8 cellular contexts compared by ENCODE assay signal in the genomic region with DNA sequence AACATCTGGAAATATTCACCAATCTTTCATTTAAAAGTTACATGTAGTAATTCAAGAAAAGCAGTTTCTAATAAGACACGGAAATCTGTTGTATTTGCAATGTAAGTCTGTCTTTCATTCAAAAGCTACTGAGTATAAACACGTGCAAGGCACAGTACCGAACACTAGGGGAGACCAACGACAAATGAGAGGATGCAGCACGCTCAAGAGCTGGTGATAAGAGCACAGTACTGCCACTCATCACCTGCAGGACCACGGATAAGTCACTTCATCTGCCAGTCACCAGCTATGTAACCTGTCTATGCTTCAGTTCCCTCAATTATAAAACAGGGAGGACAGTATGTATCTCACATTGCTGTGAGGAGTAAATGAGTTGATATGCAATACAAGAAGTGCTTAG.
A peak's percentile ranks its signal among the peaks of the same experiment; 100 is the strongest.
DNase-seq lines count a peak whose midpoint lies in the region; ATAC-seq and TF ChIP-seq lines count a peak whose summit lies in the region.

No MANE protein-coding gene starts in this region.

- H3K9me1 ChIP-seq in IMR-90 (ENCODE audit: insufficient read depth, low read length) = no peaks in the 10 kb centered on the region

- no peak overlapping the region for H4K8ac ChIP-seq in IMR-90 (ENCODE audit: low read depth in 2 of 2, low read length in 2 of 2)

- TF ChIP-seq RAD21 in IMR-90 (IDR thresholded peaks at IDR 0.05; ENCODE audit: low read length) = no peak

- H3K27me3 ChIP-seq in IMR-90 (ENCODE audit: control insufficient read depth, insufficient read depth, low read length) = no peaks in the 10 kb centered on the region

- H3K9ac ChIP-seq in IMR-90 (ENCODE audit: low read depth, low read length) = no peak overlapping the region

- no TSS peak for BruUV-seq in IMR-90 (replicated peaks; lab: Mats Ljungman, UMichigan)

- H3K4me2 ChIP-seq in IMR-90 (ENCODE audit: low read depth, low read length) = no peak overlapping the region

- no peak overlapping the region for H2BK15ac ChIP-seq in IMR-90 (ENCODE audit: low read depth, low read length)

- H3K27ac ChIP-seq in IMR-90 (ENCODE audit: insufficient read depth, low read length) = no peak overlapping the region

- ATAC-seq in IMR-90 (ENCODE audit: low read depth) = no peak

- H3K79me1 ChIP-seq in IMR-90 (ENCODE audit: low read depth in 1 of 2, low read length in 2 of 2) = no peaks in the 10 kb centered on the region; a peak in 2 of 4 replicates

- no peaks in the 10 kb centered on the region for H3K9me3 ChIP-seq in IMR-90 (ENCODE audit: control insufficient read depth, insufficient read depth, low read length)

- no peak overlapping the region for H4K5ac ChIP-seq in IMR-90 (ENCODE audit: low read depth, low read length)

- no peak overlapping the region for H3K23ac ChIP-seq in IMR-90 (ENCODE audit: low read depth, low read length)

- intact Hi-C loops in IMR-90 (cut with micrococcal nuclease) = no loop called here

- no peak overlapping the region for H2AK9ac ChIP-seq in IMR-90 (replicated peaks; ENCODE audit: low read depth, low read length, poor library complexity)

- peak; percentile 1 for DNase-seq in NCI-H146 (lab: John Stamatoyannopoulos, UW)
- no peak for DNase-seq in NCI-H146 treated with DMSO at 0.1 percent for 48 hours (lab: John Stamatoyannopoulos, UW; ENCODE audit: unreplicated experiment)
- DNase-seq in IMR-90 = peak; percentile 2
- peak; percentile 8 to 43 for DNase-seq in activated CD4-positive, alpha-beta T cell treated with anti-CD3 and anti-CD28 coated beads for 4 hours
- peak; percentile 30 for DNase-seq in fibroblast of mammary gland (ENCODE audit: low read depth)
- DNase-seq in stimulated activated CD4-positive, alpha-beta T cell treated with anti-CD3 and anti-CD28 coated beads, Interleukin-15, amount 100 ng/mL, for 24 hours = peak; percentile 25
- no peak for DNase-seq in occipital lobe (lab: John Stamatoyannopoulos, UW)
- DNase-seq in AG08396 (ENCODE audit: low spot score) = no peak

- in situ Hi-C loops in IMR-90 (cut with MboI; ENCODE audit: low sequenced_read_pairs) = no loop called here

- H4K91ac ChIP-seq in IMR-90 (ENCODE audit: insufficient read depth, low read depth, low read length) = no peak overlapping the region

- no peak overlapping the region for H3K4me3 ChIP-seq in IMR-90 (ENCODE audit: insufficient read depth, low read depth, low read length)
- H3K4me3 ChIP-seq in fibroblast of mammary gland (ENCODE audit: control insufficient read depth, low read depth, low read length) = no peak overlapping the region

- peaks cover 2% of the 10 kb centered on the region for H3K4me1 ChIP-seq in IMR-90 (ENCODE audit: control insufficient read depth, insufficient read depth, low read length)

- no CpG with 5 or more reads among the region's 6 CpGs for WGBS in IMR-90 (ENCODE audit: extremely low coverage in 2 of 2, insufficient read length in 1 of 2), 2 experiments

- no peak overlapping the region for H3K14ac ChIP-seq in IMR-90 (replicated peaks; ENCODE audit: low read depth, low read length)

- CTCF ChIA-PET in IMR-90 (lab: Yijun Ruan, JAX) = no interaction called here

- dilution Hi-C loops in IMR-90 (cut with HindIII; ENCODE audit: low sequenced_read_pairs, unreplicated experiment) = no loop called here

- H3K56ac ChIP-seq in IMR-90 (ENCODE audit: extremely low read depth, insufficient read depth, low read length) = no peak overlapping the region

- POLR2A ChIA-PET in IMR-90 (lab: Charles Lee; ENCODE audit: unreplicated experiment) = no interaction called here

- H2BK20ac ChIP-seq in IMR-90 (ENCODE audit: low read depth, low read length) = no peak overlapping the region

- H2AK5ac ChIP-seq in IMR-90 (ENCODE audit: low read depth, low read length) = no peak overlapping the region

- no peak overlapping the region for H2AFZ ChIP-seq in IMR-90 (replicated peaks; ENCODE audit: low read length, poor library complexity)

- H3K36me3 ChIP-seq in IMR-90 (ENCODE audit: control insufficient read depth, insufficient read depth, low read length) = peaks cover 24% of the 10 kb centered on the region

- no peak overlapping the region for H2BK5ac ChIP-seq in IMR-90 (ENCODE audit: low read depth, low read length, poor library complexity, severe bottlenecking)

- H3K4ac ChIP-seq in IMR-90 (ENCODE audit: low read depth, low read length) = no peak overlapping the region

- H2BK120ac ChIP-seq in IMR-90 (ENCODE audit: low read depth, low read length) = no peak overlapping the region

- TF ChIP-seq POLR2A in IMR-90 (IDR thresholded peaks at IDR 0.05; ENCODE audit: low read depth, low read length) = no peak

- no peaks in the 10 kb centered on the region for H4K20me1 ChIP-seq in IMR-90 (ENCODE audit: insufficient read depth, low read length)

- H3K18ac ChIP-seq in IMR-90 (ENCODE audit: low read depth, low read length) = no peak overlapping the region

- TF ChIP-seq CTCF in IMR-90 (conservative IDR thresholded peaks at IDR 0.05; ENCODE audit: low read depth, low read length) (no peak), fibroblast of mammary gland (conservative IDR thresholded peaks at IDR 0.05; ENCODE audit: control insufficient read depth, insufficient read depth, low read depth, low read length) (peak; percentile 25)

TF ChIP-seq in IMR-90, 13 proteins besides CTCF, POLR2A, EP300 and RAD21:
- TF ChIP-seq USF2 (IDR thresholded peaks at IDR 0.05; ENCODE audit: low read depth, low read length) (no peak), RCOR1 (IDR thresholded peaks at IDR 0.05; ENCODE audit: insufficient replicate concordance, low read length) (no peak), CHD1 (IDR thresholded peaks at IDR 0.05; ENCODE audit: low read depth, low read length) (no peak), BHLHE40 (IDR thresholded peaks at IDR 0.05; ENCODE audit: low read depth, low read length) (no peak), SMC3 (IDR thresholded peaks at IDR 0.05; ENCODE audit: low read depth, low read length) (no peak), MXI1 (IDR thresholded peaks at IDR 0.05; ENCODE audit: borderline replicate concordance, low read depth, low read length) (no peak), FOS (IDR thresholded peaks at IDR 0.05; ENCODE audit: low read depth, low read length) (no peak), RFX5 (IDR thresholded peaks at IDR 0.05; ENCODE audit: low read depth, low read length) (no peak), MAFK (IDR thresholded peaks at IDR 0.05; ENCODE audit: low read depth, low read length) (no peak), MAZ (IDR thresholded peaks at IDR 0.05; ENCODE audit: borderline replicate concordance, low read depth, low read length) (no peak), CEBPB (IDR thresholded peaks at IDR 0.05; ENCODE audit: low read depth, low read length) (no peak), NFE2L2 (IDR thresholded peaks at IDR 0.05; ENCODE audit: low read depth, low read length) (no peak)
- TF ChIP-seq, protein P1, sequence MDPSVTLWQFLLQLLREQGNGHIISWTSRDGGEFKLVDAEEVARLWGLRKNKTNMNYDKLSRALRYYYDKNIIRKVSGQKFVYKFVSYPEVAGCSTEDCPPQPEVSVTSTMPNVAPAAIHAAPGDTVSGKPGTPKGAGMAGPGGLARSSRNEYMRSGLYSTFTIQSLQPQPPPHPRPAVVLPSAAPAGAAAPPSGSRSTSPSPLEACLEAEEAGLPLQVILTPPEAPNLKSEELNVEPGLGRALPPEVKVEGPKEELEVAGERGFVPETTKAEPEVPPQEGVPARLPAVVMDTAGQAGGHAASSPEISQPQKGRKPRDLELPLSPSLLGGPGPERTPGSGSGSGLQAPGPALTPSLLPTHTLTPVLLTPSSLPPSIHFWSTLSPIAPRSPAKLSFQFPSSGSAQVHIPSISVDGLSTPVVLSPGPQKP (IDR thresholded peaks at IDR 0.05; ENCODE audit: borderline replicate concordance, low read depth, low read length) = no peak
TF ChIP-seq in IMR-90: peak in this region for 0.

Comparison
In these comparisons a context has a peak if more than half of its experiments do, and no peak if none do; other contexts are left out.
1. DNase-seq: peak in NCI-H146 (single experiment), IMR-90 (single experiment), activated CD4-positive, alpha-beta T cell treated with anti-CD3 and anti-CD28 coated beads for 4 hours (2 of 2), fibroblast of mammary gland (single experiment) and stimulated activated CD4-positive, alpha-beta T cell treated with anti-CD3 and anti-CD28 coated beads, Interleukin-15, amount 100 ng/mL, for 24 hours (single experiment); none in NCI-H146 treated with DMSO at 0.1 percent for 48 hours (single experiment), occipital lobe (single experiment) and AG08396 (single experiment).